Comparison of ENCODE assay signal across 1 cellular context in the genomic region with DNA sequence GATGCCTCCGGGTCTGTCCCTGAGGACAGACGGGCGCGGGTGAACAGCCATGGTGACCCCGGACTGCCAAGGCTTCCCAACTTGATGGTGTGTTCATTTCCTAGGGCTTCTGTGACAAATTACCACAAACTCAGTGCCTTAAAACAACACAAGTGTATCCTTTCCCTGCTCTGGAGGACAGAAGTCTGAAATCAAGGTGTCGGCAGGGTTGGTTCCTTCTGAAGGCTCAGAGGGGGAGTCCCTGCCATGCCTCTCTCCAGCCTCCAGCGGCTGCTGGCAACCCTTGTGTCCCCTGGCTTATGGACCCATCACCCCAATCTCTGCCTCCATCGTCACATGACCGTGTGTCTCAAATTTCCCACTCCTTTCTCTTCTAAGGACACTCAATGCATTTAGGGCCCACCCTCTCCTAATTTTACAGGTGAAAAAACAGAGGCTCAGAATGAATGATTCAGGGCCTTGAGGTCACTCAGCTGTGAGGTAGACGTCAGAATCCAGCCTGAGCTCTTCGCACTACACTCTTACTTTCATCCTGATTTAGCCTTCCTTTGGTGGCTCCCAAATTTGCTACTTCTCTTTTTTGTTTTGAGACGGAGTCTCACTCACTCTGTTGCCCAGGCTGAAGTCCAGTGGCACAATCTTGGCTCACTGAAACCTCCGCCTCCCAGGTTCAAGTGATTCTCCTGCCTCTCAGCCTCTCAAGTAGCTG.
A peak's percentile ranks its signal among the peaks of the same experiment; 100 is the strongest.
TF ChIP-seq lines count a peak whose summit lies in the region.

No MANE protein-coding gene starts in this region.

TF ChIP-seq in GM12878, 131 proteins besides CTCF, POLR2A, EP300 and RAD21:
- TF ChIP-seq MTA2 (IDR thresholded peaks at IDR 0.05; ENCODE audit: low read depth) (peak; percentile 43; the same call in 1 of the 2 replicates), RUNX3 (IDR thresholded peaks at IDR 0.05; ENCODE audit: low read length) (peak; percentile 35; the same call in 1 of the 2 replicates), CREB1 (IDR thresholded peaks at IDR 0.05; ENCODE audit: low read depth) (peak; percentile 76), SIX5 (IDR thresholded peaks at IDR 0.05; ENCODE audit: low read depth, low read length, severe bottlenecking) (no peak), BCL11A (IDR thresholded peaks at IDR 0.05; ENCODE audit: low read depth, low read length) (no peak), HDGF (IDR thresholded peaks at IDR 0.05) (no peak), CREM (IDR thresholded peaks at IDR 0.05; ENCODE audit: low read depth) (peak; percentile 64), ZNF217 (IDR thresholded peaks at IDR 0.05) (no peak), ZNF24 (IDR thresholded peaks at IDR 0.05) (peak; percentile 93), STAT3 (IDR thresholded peaks at IDR 0.05; ENCODE audit: low read depth, low read length) (no peak), SPI1 (IDR thresholded peaks at IDR 0.05; ENCODE audit: borderline replicate concordance, insufficient read depth, low read depth, low read length) (peak; percentile 14; the same call in 1 of the 2 replicates), IKZF1 (conservative IDR thresholded peaks at IDR 0.05) (peak; percentile 65), NBN (IDR thresholded peaks at IDR 0.05) (peak; percentile 28; the same call in 1 of the 2 replicates), NR2C2 (IDR thresholded peaks at IDR 0.05; ENCODE audit: borderline replicate concordance, control insufficient read depth, insufficient read length, low read depth) (no peak), POLR2AphosphoS5 (IDR thresholded peaks at IDR 0.05; ENCODE audit: low read length) (no peak), RAD51 (IDR thresholded peaks at IDR 0.05) (peak; percentile 42; the same call in 1 of the 2 replicates), EED (IDR thresholded peaks at IDR 0.05; ENCODE audit: low read depth) (peak; percentile 37; the same call in 1 of the 2 replicates), HCFC1 (IDR thresholded peaks at IDR 0.05; ENCODE audit: low read length) (no peak), IKZF2 (IDR thresholded peaks at IDR 0.05) (peak; percentile 70 to 75; a peak in 2 of 4 replicates), ATF7 (IDR thresholded peaks at IDR 0.05; ENCODE audit: low read depth) (0 out of 2 replicates have a peak, but pooled peaks have one; percentile 22), NR2F1 (conservative IDR thresholded peaks at IDR 0.05) (peak; percentile 36; the same call in 1 of the 2 replicates), CHD2 (IDR thresholded peaks at IDR 0.05; ENCODE audit: borderline replicate concordance, low read depth, low read length) (no peak), JUND (IDR thresholded peaks at IDR 0.05; ENCODE audit: low read depth, low read length) (no peak)
- TF ChIP-seq, protein P1, sequence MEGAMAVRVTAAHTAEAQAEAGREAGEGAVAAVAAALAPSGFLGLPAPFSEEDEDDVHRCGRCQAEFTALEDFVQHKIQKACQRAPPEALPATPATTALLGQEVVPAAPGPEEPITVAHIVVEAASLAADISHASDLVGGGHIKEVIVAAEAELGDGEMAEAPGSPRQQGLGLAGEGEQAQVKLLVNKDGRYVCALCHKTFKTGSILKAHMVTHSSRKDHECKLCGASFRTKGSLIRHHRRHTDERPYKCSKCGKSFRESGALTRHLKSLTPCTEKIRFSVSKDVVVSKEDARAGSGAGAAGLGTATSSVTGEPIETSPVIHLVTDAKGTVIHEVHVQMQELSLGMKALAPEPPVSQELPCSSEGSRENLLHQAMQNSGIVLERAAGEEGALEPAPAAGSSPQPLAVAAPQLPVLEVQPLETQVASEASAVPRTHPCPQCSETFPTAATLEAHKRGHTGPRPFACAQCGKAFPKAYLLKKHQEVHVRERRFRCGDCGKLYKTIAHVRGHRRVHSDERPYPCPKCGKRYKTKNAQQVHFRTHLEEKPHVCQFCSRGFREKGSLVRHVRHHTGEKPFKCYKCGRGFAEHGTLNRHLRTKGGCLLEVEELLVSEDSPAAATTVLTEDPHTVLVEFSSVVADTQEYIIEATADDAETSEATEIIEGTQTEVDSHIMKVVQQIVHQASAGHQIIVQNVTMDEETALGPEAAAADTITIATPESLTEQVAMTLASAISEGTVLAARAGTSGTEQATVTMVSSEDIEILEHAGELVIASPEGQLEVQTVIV (IDR thresholded peaks at IDR 0.05; ENCODE audit: borderline replicate concordance, partially characterized antibody), result no peak
- TF ChIP-seq, protein P2, sequence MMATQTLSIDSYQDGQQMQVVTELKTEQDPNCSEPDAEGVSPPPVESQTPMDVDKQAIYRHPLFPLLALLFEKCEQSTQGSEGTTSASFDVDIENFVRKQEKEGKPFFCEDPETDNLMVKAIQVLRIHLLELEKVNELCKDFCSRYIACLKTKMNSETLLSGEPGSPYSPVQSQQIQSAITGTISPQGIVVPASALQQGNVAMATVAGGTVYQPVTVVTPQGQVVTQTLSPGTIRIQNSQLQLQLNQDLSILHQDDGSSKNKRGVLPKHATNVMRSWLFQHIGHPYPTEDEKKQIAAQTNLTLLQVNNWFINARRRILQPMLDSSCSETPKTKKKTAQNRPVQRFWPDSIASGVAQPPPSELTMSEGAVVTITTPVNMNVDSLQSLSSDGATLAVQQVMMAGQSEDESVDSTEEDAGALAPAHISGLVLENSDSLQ (IDR thresholded peaks at IDR 0.05), result no peak
- TF ChIP-seq, protein P3, sequence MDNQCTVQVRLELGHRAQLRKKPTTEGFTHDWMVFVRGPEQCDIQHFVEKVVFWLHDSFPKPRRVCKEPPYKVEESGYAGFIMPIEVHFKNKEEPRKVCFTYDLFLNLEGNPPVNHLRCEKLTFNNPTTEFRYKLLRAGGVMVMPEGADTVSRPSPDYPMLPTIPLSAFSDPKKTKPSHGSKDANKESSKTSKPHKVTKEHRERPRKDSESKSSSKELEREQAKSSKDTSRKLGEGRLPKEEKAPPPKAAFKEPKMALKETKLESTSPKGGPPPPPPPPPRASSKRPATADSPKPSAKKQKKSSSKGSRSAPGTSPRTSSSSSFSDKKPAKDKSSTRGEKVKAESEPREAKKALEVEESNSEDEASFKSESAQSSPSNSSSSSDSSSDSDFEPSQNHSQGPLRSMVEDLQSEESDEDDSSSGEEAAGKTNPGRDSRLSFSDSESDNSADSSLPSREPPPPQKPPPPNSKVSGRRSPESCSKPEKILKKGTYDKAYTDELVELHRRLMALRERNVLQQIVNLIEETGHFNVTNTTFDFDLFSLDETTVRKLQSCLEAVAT (IDR thresholded peaks at IDR 0.05), result peak; percentile 26; the same call in 1 of the 2 replicates
- TF ChIP-seq, protein P4, sequence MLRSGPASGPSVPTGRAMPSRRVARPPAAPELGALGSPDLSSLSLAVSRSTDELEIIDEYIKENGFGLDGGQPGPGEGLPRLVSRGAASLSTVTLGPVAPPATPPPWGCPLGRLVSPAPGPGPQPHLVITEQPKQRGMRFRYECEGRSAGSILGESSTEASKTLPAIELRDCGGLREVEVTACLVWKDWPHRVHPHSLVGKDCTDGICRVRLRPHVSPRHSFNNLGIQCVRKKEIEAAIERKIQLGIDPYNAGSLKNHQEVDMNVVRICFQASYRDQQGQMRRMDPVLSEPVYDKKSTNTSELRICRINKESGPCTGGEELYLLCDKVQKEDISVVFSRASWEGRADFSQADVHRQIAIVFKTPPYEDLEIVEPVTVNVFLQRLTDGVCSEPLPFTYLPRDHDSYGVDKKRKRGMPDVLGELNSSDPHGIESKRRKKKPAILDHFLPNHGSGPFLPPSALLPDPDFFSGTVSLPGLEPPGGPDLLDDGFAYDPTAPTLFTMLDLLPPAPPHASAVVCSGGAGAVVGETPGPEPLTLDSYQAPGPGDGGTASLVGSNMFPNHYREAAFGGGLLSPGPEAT (IDR thresholded peaks at IDR 0.05; ENCODE audit: low read depth), result peak; percentile 45; the same call in 1 of the 2 replicates
- TF ChIP-seq, protein P5, sequence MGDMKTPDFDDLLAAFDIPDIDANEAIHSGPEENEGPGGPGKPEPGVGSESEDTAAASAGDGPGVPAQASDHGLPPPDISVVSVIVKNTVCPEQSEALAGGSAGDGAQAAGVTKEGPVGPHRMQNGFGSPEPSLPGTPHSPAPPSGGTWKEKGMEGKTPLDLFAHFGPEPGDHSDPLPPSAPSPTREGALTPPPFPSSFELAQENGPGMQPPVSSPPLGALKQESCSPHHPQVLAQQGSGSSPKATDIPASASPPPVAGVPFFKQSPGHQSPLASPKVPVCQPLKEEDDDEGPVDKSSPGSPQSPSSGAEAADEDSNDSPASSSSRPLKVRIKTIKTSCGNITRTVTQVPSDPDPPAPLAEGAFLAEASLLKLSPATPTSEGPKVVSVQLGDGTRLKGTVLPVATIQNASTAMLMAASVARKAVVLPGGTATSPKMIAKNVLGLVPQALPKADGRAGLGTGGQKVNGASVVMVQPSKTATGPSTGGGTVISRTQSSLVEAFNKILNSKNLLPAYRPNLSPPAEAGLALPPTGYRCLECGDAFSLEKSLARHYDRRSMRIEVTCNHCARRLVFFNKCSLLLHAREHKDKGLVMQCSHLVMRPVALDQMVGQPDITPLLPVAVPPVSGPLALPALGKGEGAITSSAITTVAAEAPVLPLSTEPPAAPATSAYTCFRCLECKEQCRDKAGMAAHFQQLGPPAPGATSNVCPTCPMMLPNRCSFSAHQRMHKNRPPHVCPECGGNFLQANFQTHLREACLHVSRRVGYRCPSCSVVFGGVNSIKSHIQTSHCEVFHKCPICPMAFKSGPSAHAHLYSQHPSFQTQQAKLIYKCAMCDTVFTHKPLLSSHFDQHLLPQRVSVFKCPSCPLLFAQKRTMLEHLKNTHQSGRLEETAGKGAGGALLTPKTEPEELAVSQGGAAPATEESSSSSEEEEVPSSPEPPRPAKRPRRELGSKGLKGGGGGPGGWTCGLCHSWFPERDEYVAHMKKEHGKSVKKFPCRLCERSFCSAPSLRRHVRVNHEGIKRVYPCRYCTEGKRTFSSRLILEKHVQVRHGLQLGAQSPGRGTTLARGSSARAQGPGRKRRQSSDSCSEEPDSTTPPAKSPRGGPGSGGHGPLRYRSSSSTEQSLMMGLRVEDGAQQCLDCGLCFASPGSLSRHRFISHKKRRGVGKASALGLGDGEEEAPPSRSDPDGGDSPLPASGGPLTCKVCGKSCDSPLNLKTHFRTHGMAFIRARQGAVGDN (IDR thresholded peaks at IDR 0.05), result 0 out of 2 replicates have a peak, but pooled peaks have one; percentile 13
